In genomic region chr2:120436885-120437603, GRCh38 we compare ENCODE assay signal across 8 cellular contexts.
DNase-seq lines count a peak whose midpoint lies in the region; ATAC-seq, FAIRE-seq and TF ChIP-seq lines count a peak whose summit lies in the region.

No MANE protein-coding gene starts in this region.

- intact Hi-C loops in kidney (cut with DNase I) = no loop called here

- H3K36me3 ChIP-seq in kidney (ENCODE audit: control insufficient read depth in 1 of 2, insufficient read depth in 2 of 2, low read length in 2 of 2) = no peaks in the 10 kb centered on the region

- TF ChIP-seq CTCF in kidney (IDR thresholded peaks at IDR 0.05; ENCODE audit: borderline replicate concordance, extremely low read depth, insufficient read depth) = peak; percentile 7

- H3K9me3 Mint-ChIP-seq in effector memory CD8-positive, alpha-beta T cell = no peaks in the 10 kb centered on the region

- peak; percentile 6 for DNase-seq in activated naive CD4-positive, alpha-beta T cell treated with Interleukin-2 at 50 U/mL for 16 hours
- DNase-seq in activated naive CD4-positive, alpha-beta T cell treated with anti-CD3 and anti-CD28 coated beads, Interleukin-2, amount 50 U/mL, for 16 hours = no peak
- DNase-seq in M059J (ENCODE audit: low read depth) (peak; percentile 40), kidney (no peak), cortex of kidney (lab: John Stamatoyannopoulos, UW) (no peak), NCI-H446 (lab: John Stamatoyannopoulos, UW) (no peak)
- peak; percentile 18 to 29 for DNase-seq in activated CD4-positive, alpha-beta T cell treated with anti-CD3 and anti-CD28 coated beads, Interleukin-2, amount 50 U/mL, for 48 hours
- DNase-seq in effector memory CD8-positive, alpha-beta T cell = no peak

- ATAC-seq in effector memory CD8-positive, alpha-beta T cell (replicated peaks) = no peak

- no peak overlapping the region for H3K27ac ChIP-seq in kidney (ENCODE audit: low read depth in 2 of 2, low read length in 2 of 2)

- no peak overlapping the region for H3K27ac Mint-ChIP-seq in effector memory CD8-positive, alpha-beta T cell

- H3K27me3 Mint-ChIP-seq in effector memory CD8-positive, alpha-beta T cell = peaks cover 40 to 67% of the 10 kb centered on the region in 2 donors

- no peak for FAIRE-seq in kidney (lab: Jason Lieb, UNC)

- no peak overlapping the region for H3K4me3 Mint-ChIP-seq in effector memory CD8-positive, alpha-beta T cell

- H3K9ac ChIP-seq in kidney (ENCODE audit: low read length in 2 of 2) = no peak overlapping the region

- no peaks in the 10 kb centered on the region for H3K36me3 Mint-ChIP-seq in effector memory CD8-positive, alpha-beta T cell (ENCODE audit: insufficient read depth)

- no peaks in the 10 kb centered on the region for H3K4me1 Mint-ChIP-seq in effector memory CD8-positive, alpha-beta T cell (ENCODE audit: low read depth in 2 of 2)

- no peaks in the 10 kb centered on the region for H3K9me3 ChIP-seq in kidney (ENCODE audit: control insufficient read depth in 1 of 2, low read length in 2 of 2)

- H3K4me3 ChIP-seq in kidney (ENCODE audit: low read length in 2 of 2) = no peak overlapping the region

- no peaks in the 10 kb centered on the region for H3K4me1 ChIP-seq in kidney (ENCODE audit: control insufficient read depth in 1 of 2, insufficient read depth in 1 of 2, low read depth in 1 of 2, low read length in 2 of 2)

Comparison
In these comparisons a context has a peak if more than half of its experiments do, and no peak if none do; other contexts are left out.
1. DNase-seq: peak in activated naive CD4-positive, alpha-beta T cell treated with Interleukin-2 at 50 U/mL for 16 hours (single experiment), M059J (single experiment) and activated CD4-positive, alpha-beta T cell treated with anti-CD3 and anti-CD28 coated beads, Interleukin-2, amount 50 U/mL, for 48 hours (2 of 2); none in activated naive CD4-positive, alpha-beta T cell treated with anti-CD3 and anti-CD28 coated beads, Interleukin-2, amount 50 U/mL, for 16 hours (single experiment), kidney (single experiment), cortex of kidney (single experiment), effector memory CD8-positive, alpha-beta T cell (0 of 3) and NCI-H446 (0 of 2).